Comparison of ENCODE assay signal across 8 cellular contexts in the genomic region with DNA sequence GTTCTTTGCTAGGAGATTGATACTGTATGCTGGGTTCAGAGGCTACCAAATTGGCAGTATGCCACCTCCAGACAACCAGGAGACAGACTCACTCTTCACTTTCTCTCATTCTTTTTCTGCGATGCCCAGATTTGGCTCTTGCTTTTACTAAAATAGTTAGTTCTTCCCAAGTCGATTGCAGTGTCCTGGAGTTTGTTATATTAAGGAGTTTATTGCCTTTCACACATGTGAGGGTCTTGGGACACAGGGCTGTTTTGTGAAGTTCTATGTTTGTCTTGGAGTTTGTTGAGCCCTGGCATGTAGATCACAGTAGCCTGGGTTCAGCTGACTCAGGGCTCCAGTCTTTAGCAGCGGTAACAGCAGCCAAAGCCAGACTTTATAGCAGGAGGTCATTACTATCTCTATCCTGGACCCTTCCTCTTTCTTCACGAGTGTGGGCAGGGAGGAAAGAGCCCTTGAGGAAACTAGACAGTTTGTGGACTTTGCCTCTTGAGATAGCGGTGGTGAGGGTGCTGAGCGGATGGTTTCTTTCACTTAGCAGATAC.
DNase-seq lines count a peak whose midpoint lies in the region; ATAC-seq and TF ChIP-seq lines count a peak whose summit lies in the region.

No MANE protein-coding gene starts in this region.

- H3K9me3 Mint-ChIP-seq in effector memory CD8-positive, alpha-beta T cell = no peaks in the 10 kb centered on the region
- no peaks in the 10 kb centered on the region for H3K9me3 Mint-ChIP-seq in nephron progenitor cell

- H3K4me1 Mint-ChIP-seq in effector memory CD8-positive, alpha-beta T cell (ENCODE audit: low read depth in 2 of 2) = peaks cover 32 to 40% of the 10 kb centered on the region in 2 donors
- peaks cover 60% of the 10 kb centered on the region for H3K4me1 Mint-ChIP-seq in nephron progenitor cell

- H3K27ac Mint-ChIP-seq in effector memory CD8-positive, alpha-beta T cell = peak overlapping the region; percentile 62 to 85
- H3K27ac Mint-ChIP-seq in nephron progenitor cell = peak overlapping the region; percentile 61

- H3K36me3 Mint-ChIP-seq in effector memory CD8-positive, alpha-beta T cell (ENCODE audit: insufficient read depth) = peaks cover 19% of the 10 kb centered on the region
- H3K36me3 Mint-ChIP-seq in nephron progenitor cell (ENCODE audit: low read depth) = peaks cover 21% of the 10 kb centered on the region

- ATAC-seq in effector memory CD8-positive, alpha-beta T cell (replicated peaks) = no peak
- no peak for ATAC-seq in GM19023 (IDR thresholded peaks at IDR 0.05; ENCODE audit: unreplicated experiment)

- no peaks in the 10 kb centered on the region for H3K27me3 Mint-ChIP-seq in effector memory CD8-positive, alpha-beta T cell
- H3K27me3 Mint-ChIP-seq in nephron progenitor cell (ENCODE audit: low read depth, poor library complexity) = peaks cover under 1% of the 10 kb centered on the region

- H3K4me3 Mint-ChIP-seq in effector memory CD8-positive, alpha-beta T cell = peak overlapping the region; percentile 86 to 88
- peak overlapping the region; percentile 91 for H3K4me3 Mint-ChIP-seq in nephron progenitor cell

- TF ChIP-seq CTCF in nephron progenitor cell (IDR thresholded peaks at IDR 0.05) = no peak

- DNase-seq in DMS53 (lab: John Stamatoyannopoulos, UW) (peak; percentile 49), DMS53 treated with DMSO at 0.1 percent for 48 hours (lab: John Stamatoyannopoulos, UW; ENCODE audit: unreplicated experiment) (no peak), OCI-M1 (lab: John Stamatoyannopoulos, UW) (peak; percentile 77), nephron progenitor cell (no peak), hepatic stellate cell (ENCODE audit: low spot score) (no peak), NCI-H2227 (lab: John Stamatoyannopoulos, UW; ENCODE audit: unreplicated experiment) (no peak)
- DNase-seq in effector memory CD8-positive, alpha-beta T cell = no peak

Comparison
In these comparisons a context has a peak if more than half of its experiments do, and no peak if none do; other contexts are left out.
1. DNase-seq: peak in DMS53 (single experiment) and OCI-M1 (single experiment); none in DMS53 treated with DMSO at 0.1 percent for 48 hours (single experiment), effector memory CD8-positive, alpha-beta T cell (0 of 3), nephron progenitor cell (single experiment), hepatic stellate cell (single experiment) and NCI-H2227 (single experiment).